1 cellular context compared by ENCODE assay signal in the genomic region with DNA sequence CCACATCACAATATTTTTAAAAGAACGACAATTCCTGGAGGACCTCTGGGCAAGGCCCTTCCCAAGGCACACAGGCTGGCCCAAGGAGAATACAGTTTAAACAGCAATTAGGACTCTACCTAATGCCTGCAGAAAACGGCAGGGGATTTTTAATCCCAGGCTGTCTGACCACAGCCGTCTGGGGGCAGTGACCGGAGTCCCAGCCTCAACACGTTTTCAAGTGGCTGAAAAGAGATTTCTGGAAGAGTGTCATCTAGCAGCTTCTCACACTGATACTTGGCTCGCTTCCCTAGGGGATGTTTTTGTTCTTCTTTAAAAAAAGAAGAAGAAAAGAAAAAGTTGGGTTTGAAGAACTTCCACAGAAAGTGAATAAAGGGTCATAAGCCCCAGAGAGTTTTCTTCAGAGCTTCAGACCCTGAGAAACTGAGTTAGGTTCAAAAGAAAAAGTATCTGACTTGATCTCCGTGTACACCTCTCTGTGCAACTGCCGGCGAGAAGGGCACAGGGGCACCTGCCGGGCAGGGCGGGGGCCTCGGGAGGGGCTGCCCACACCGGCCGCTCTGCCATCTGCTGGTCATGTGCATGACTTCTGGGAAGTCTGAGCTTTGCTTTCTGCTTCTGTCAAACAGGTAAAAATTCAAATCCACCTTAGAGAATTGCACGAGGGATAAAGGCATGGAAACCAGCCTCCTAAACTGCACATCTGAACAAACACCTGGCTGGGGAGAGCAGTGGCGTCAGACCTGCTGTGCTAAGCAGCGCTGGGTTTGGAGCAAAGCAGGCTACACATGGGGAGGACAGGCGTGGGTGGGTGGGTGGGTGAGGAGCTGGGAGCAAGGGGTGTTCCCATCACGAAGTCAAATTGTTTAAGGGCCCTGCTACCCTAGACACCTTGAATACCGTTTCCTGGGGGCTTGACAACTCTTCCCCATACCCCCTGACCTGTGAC.
A peak's percentile ranks its signal among the peaks of the same experiment; 100 is the strongest.
TF ChIP-seq lines count a peak whose summit lies in the region.

No MANE protein-coding gene starts in this region.

TF ChIP-seq in K562, 482 proteins besides CTCF, POLR2A, EP300 and RAD21:
- TF ChIP-seq ZBTB11 (CRISPR knock-in tag; IDR thresholded peaks at IDR 0.05) (no peak), SNIP1 (IDR thresholded peaks at IDR 0.05; ENCODE audit: low read depth) (no peak), VEZF1 (CRISPR knock-in tag; IDR thresholded peaks at IDR 0.05) (peak; percentile 32; the same call in 1 of the 2 replicates), MLX (CRISPR knock-in tag; conservative IDR thresholded peaks at IDR 0.05) (no peak)
